Comparison of ENCODE assay signal across 8 cellular contexts in the genomic region with DNA sequence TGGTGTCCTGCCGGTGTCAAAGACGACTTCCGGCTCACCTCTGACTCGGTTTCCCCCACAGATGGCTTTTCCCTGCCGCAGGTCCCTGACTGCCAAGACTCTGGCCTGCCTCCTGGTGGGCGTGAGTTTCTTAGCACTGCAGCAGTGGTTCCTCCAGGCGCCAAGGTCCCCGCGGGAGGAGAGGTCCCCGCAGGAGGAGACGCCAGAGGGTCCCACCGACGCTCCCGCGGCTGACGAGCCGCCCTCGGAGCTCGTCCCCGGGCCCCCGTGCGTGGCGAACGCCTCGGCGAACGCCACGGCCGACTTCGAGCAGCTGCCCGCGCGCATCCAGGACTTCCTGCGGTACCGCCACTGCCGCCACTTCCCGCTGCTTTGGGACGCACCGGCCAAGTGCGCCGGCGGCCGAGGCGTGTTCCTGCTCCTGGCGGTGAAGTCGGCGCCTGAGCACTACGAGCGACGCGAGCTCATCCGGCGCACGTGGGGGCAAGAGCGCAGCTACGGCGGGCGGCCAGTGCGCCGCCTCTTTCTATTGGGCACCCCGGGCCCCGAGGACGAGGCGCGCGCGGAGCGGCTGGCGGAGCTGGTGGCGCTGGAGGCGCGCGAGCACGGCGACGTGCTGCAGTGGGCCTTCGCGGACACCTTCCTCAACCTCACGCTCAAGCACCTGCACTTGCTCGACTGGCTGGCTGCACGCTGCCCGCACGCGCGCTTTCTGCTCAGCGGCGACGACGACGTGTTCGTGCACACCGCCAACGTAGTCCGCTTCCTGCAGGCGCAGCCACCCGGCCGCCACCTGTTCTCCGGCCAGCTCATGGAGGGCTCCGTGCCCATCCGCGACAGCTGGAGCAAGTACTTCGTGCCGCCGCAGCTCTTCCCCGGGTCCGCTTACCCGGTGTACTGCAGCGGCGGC. TPM values are rescaled to one million over a fixed set of nuclear protein-coding genes. Genes with fewer than 3 reads are reported as not detected.
DNase-seq lines count a peak whose midpoint lies in the region; ATAC-seq and TF ChIP-seq lines count a peak whose summit lies in the region.

No MANE protein-coding gene starts in this region.

- peak; percentile 65 for ATAC-seq in stimulated activated naive CD8-positive, alpha-beta T cell treated with anti-CD3 and anti-CD28 coated beads, Interleukin-15, amount 100 ng/mL, for 72 hours
- no peak for ATAC-seq in HG02623 (IDR thresholded peaks at IDR 0.05; ENCODE audit: unreplicated experiment)

- H3K4me3 Mint-ChIP-seq in brain: peak overlapping the region in 1 of 5 experiments; percentile 60
- H3K4me3 Mint-ChIP-seq in stimulated activated naive CD8-positive, alpha-beta T cell treated with anti-CD3 and anti-CD28 coated beads, Interleukin-15, amount 100 ng/mL, for 72 hours: peak overlapping the region; percentile 33 to 60

- TF ChIP-seq CTCF in BJ (IDR thresholded peaks at IDR 0.05; ENCODE audit: insufficient read depth, low read depth, low read length) (peak; percentile 69), brain (conservative IDR thresholded peaks at IDR 0.05) (peak; percentile 35 to 68)

- peaks cover 2 to 15% (median 5%) of the 10 kb centered on the region in 5 experiments for H3K9me3 Mint-ChIP-seq in brain
- no peaks in the 10 kb centered on the region for H3K9me3 Mint-ChIP-seq in stimulated activated naive CD8-positive, alpha-beta T cell treated with anti-CD3 and anti-CD28 coated beads, Interleukin-15, amount 100 ng/mL, for 72 hours

- peaks cover 7% of the 10 kb centered on the region for H3K27me3 ChIP-seq in BJ (ENCODE audit: control insufficient read depth, insufficient read depth, low read length)
- H3K27me3 ChIP-seq in HUES6 (ENCODE audit: control insufficient read depth, insufficient read depth, low read length): peaks cover 41% of the 10 kb centered on the region

- H3K4me1 ChIP-seq in HUES6 (ENCODE audit: control insufficient read depth, insufficient read depth, low read length): no peaks in the 10 kb centered on the region

- no peak overlapping the region for H3K27ac ChIP-seq in HUES6 (ENCODE audit: low read depth, low read length)

- H3K9me3 ChIP-seq in HUES6 (ENCODE audit: control insufficient read depth, insufficient read depth, low read depth, low read length): no peaks in the 10 kb centered on the region

- H3K4me1 Mint-ChIP-seq in brain: no peaks in the 10 kb centered on the region
- peaks cover 15% of the 10 kb centered on the region for H3K4me1 Mint-ChIP-seq in stimulated activated naive CD8-positive, alpha-beta T cell treated with anti-CD3 and anti-CD28 coated beads, Interleukin-15, amount 100 ng/mL, for 72 hours

- peaks cover 51% of the 10 kb centered on the region for H3K27me3 Mint-ChIP-seq in brain
- H3K27me3 Mint-ChIP-seq in stimulated activated naive CD8-positive, alpha-beta T cell treated with anti-CD3 and anti-CD28 coated beads, Interleukin-15, amount 100 ng/mL, for 72 hours: peaks cover 75% of the 10 kb centered on the region

- H3K36me3 ChIP-seq in BJ (ENCODE audit: control insufficient read depth, insufficient read depth, low read length) (no peaks in the 10 kb centered on the region), HUES6 (ENCODE audit: control insufficient read depth, insufficient read depth, low read length) (no peaks in the 10 kb centered on the region)

- H3K27ac Mint-ChIP-seq in brain: no peak overlapping the region
- H3K27ac Mint-ChIP-seq in stimulated activated naive CD8-positive, alpha-beta T cell treated with anti-CD3 and anti-CD28 coated beads, Interleukin-15, amount 100 ng/mL, for 72 hours: no peak overlapping the region

- POLR2A ChIA-PET in BJ (lab: Charles Lee): no interaction called here

- peak overlapping the region; percentile 38 for H3K4me3 ChIP-seq in BJ (ENCODE audit: low read depth, low read length)
- H3K4me3 ChIP-seq in HUES6 (ENCODE audit: low read depth, low read length): peak overlapping the region; percentile 51; the same call in 1 of the 2 replicates

- DNase-seq in BJ (ENCODE audit: low read depth) (no peak), kidney tubule cell (ENCODE audit: low spot score) (peak; percentile 34), A172 (ENCODE audit: low spot score) (no peak), RPMI8226 (no peak)
- peak; percentile 26 to 32 for DNase-seq in stimulated activated naive CD8-positive, alpha-beta T cell treated with anti-CD3 and anti-CD28 coated beads, Interleukin-15, amount 100 ng/mL, for 72 hours

- H3K36me3 Mint-ChIP-seq in brain: no peaks in the 10 kb centered on the region

- H3K9ac ChIP-seq in HUES6 (ENCODE audit: low read length): no peak overlapping the region

- CTCF ChIA-PET in BJ (lab: Yijun Ruan, JAX): interaction anchor here (0.6 to 3.3 kb wide), 26 partner anchors 8 to 661 kb away, joined by 3 to 38 read pairs (median 4); a partner anchor contains a TSS

RNA-seq across cellular contexts. Expression of a gene that starts 5.5 kb away (rescaled TPM):
- polyA plus RNA-seq in BJ (2011; rRNA removed): not detected in 2 replicates
- polyA minus RNA-seq in BJ (2011; rRNA and poly(A)+ RNA removed): not detected in 2 replicates
- not detected for polyA plus RNA-seq in brain (ENCODE audit: insufficient read depth, low read depth, low replicate concordance)
- total RNA-seq in A172 (2014; rRNA removed; shearing (Covaris generic)): not detected in 2 replicates

RNA-seq across cellular contexts. Expression of a gene that starts 27.0 kb away (rescaled TPM):
- polyA plus RNA-seq in BJ (2011; rRNA removed): 11.3 and 18.4 TPM in 2 replicates
- polyA minus RNA-seq in BJ (2011; rRNA and poly(A)+ RNA removed): 10.2 and 13.7 TPM in 2 replicates
- polyA plus RNA-seq in brain (ENCODE audit: insufficient read depth, low read depth, low replicate concordance): 23.2 TPM
- 15.2 and 18.3 TPM in 2 replicates for total RNA-seq in A172 (2014; rRNA removed; shearing (Covaris generic))

Comparison
In these comparisons a context has a peak if more than half of its experiments do, and no peak if none do; other contexts are left out.
1. DNase-seq: peak in kidney tubule cell (single experiment) and stimulated activated naive CD8-positive, alpha-beta T cell treated with anti-CD3 and anti-CD28 coated beads, Interleukin-15, amount 100 ng/mL, for 72 hours (2 of 2); none in BJ (single experiment), A172 (single experiment) and RPMI8226 (single experiment).